8 cellular contexts compared by ENCODE assay signal in genomic region chr19:12881172-12881808, GRCh38. TPM values are rescaled to one million over a fixed set of nuclear protein-coding genes. Genes with fewer than 3 reads are reported as not detected.
A peak's percentile ranks its signal among the peaks of the same experiment; 100 is the strongest.
DNase-seq lines count a peak whose midpoint lies in the region; ATAC-seq and TF ChIP-seq lines count a peak whose summit lies in the region.

A gene with protein sequence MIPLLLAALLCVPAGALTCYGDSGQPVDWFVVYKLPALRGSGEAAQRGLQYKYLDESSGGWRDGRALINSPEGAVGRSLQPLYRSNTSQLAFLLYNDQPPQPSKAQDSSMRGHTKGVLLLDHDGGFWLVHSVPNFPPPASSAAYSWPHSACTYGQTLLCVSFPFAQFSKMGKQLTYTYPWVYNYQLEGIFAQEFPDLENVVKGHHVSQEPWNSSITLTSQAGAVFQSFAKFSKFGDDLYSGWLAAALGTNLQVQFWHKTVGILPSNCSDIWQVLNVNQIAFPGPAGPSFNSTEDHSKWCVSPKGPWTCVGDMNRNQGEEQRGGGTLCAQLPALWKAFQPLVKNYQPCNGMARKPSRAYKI (minus strand): TSS chr19:12881449. CDS start chr19:12881375, 74 bp downstream.

- H3K4me1 ChIP-seq in breast epithelium (no peaks in the 10 kb centered on the region), iPS-20b (ENCODE audit: insufficient read depth, low read length) (no peaks in the 10 kb centered on the region)

- intact Hi-C loops in breast epithelium (cut with DNase I; ENCODE audit: low total_unique reads): no loop called here

- H3K9me3 ChIP-seq in breast epithelium: peaks cover 9 to 15% of the 10 kb centered on the region in 2 donors
- H3K9me3 ChIP-seq in iPS-20b (ENCODE audit: insufficient read depth, low read depth, low read length): no peaks in the 10 kb centered on the region; the same call in 1 of the 2 replicates

- H3K4me3 ChIP-seq in breast epithelium: peak within 1 kb of the TSS; percentile 66 to 83 (median 82)
- H3K4me3 ChIP-seq in iPS-20b (ENCODE audit: low read length): peak within 1 kb of the TSS; percentile 83
- H3K4me3 ChIP-seq in skin epidermis: peak within 1 kb of the TSS; percentile 54 to 80 (median 64)

- TF ChIP-seq POLR2A in breast epithelium (IDR thresholded peaks at IDR 0.05): peak; percentile 40

- DNase-seq in A172 (ENCODE audit: low spot score) (peak; percentile 92), NCI-H2171 (lab: John Stamatoyannopoulos, UW) (peak; percentile 98), breast epithelium (ENCODE audit: low spot score in 2 of 2) (peak; percentile 97)

- peak within 1 kb of the TSS; percentile 79 for H3K9ac ChIP-seq in iPS-20b (ENCODE audit: low read depth, low read length)

- no peak for TF ChIP-seq CTCF in VCaP (conservative IDR thresholded peaks at IDR 0.05)
- no peak for TF ChIP-seq CTCF in breast epithelium (IDR thresholded peaks at IDR 0.05)

- ATAC-seq in GM18861 (IDR thresholded peaks at IDR 0.05; ENCODE audit: unreplicated experiment) (peak; percentile 73), HG03095 (IDR thresholded peaks at IDR 0.05; ENCODE audit: unreplicated experiment) (peak; percentile 78)

- H3K27me3 ChIP-seq in breast epithelium (peaks cover 0 to 17% of the 10 kb centered on the region in 2 donors), iPS-20b (ENCODE audit: insufficient read depth, low read length) (peaks cover 39% of the 10 kb centered on the region)

- H3K36me3 ChIP-seq in breast epithelium: no peaks in the 10 kb centered on the region
- H3K36me3 ChIP-seq in iPS-20b (ENCODE audit: insufficient read depth, low read depth, low read length): peaks cover 7% of the 10 kb centered on the region

- H3K27ac ChIP-seq in VCaP (peak within 1 kb of the TSS; percentile 66), breast epithelium (peak within 1 kb of the TSS; percentile 91 to 96), iPS-20b (ENCODE audit: low read length) (no peak within 1 kb of the TSS), skin epidermis (peak within 1 kb of the TSS; percentile 14 to 92 (median 85))

RNA-seq across cellular contexts. Expression of the gene that starts here (rescaled TPM):
- total RNA-seq in A172 (2014; rRNA removed; shearing (Covaris generic)): 61.3 and 74.4 TPM in 2 replicates
- 10 to 100 TPM; 29.8 to 61.0 (median 46.2) TPM for total RNA-seq in breast epithelium
